In genomic region chr2:189157431-189157830, GRCh38 we compare ENCODE assay signal across 18 cellular contexts. TPM values are rescaled to one million over a fixed set of nuclear protein-coding genes. Genes with fewer than 3 reads are reported as not detected.
A peak's percentile ranks its signal among the peaks of the same experiment; 100 is the strongest.
DNase-seq lines count a peak whose midpoint lies in the region; ATAC-seq, FAIRE-seq and TF ChIP-seq lines count a peak whose summit lies in the region.
"Had no signal": no experiment of that assay in that cellular context is flagged by ENCODE, and none has a peak within 500 bp of the region (broad histone marks: within the 10 kb centered on the region; RNA-seq: fewer than 3 reads in every experiment).

No MANE protein-coding gene starts in this region.

- BruUV-seq in IMR-90 (replicated peaks; lab: Mats Ljungman, UMichigan): no TSS peak

- TF ChIP-seq EP300 in A549 (IDR thresholded peaks at IDR 0.05): no peak

- no peak overlapping the region for H2BK120ac ChIP-seq in IMR-90 (ENCODE audit: low read depth, low read length)

- no peak overlapping the region for H2AK5ac ChIP-seq in IMR-90 (ENCODE audit: low read depth, low read length)

- H3K4ac ChIP-seq in IMR-90 (ENCODE audit: low read depth, low read length): no peak overlapping the region

- H3K27ac ChIP-seq in A549: no peak overlapping the region
- H3K27ac ChIP-seq in IMR-90 (ENCODE audit: insufficient read depth, low read length): no peak overlapping the region
- H3K27ac ChIP-seq in osteoblast (ENCODE audit: low read depth, low read length): peak overlapping the region; percentile 26
- H3K27ac ChIP-seq: 22Rv1; BLaER1 treated with 17β-estradiol and CSF1 and Interleukin-3, amounts not matched to agents 10 nM and 100 nM; HL-60; SJSA1 had no signal

- H3K36me3 ChIP-seq in IMR-90 (ENCODE audit: control insufficient read depth, insufficient read depth, low read length) (peaks cover 6% of the 10 kb centered on the region), osteoblast (ENCODE audit: insufficient read depth, low read length) (peaks cover 5% of the 10 kb centered on the region)
- H3K36me3 ChIP-seq: BLaER1 treated with 17β-estradiol and CSF1 and Interleukin-3, amounts not matched to agents 10 nM and 100 nM had no signal

- no peak overlapping the region for H3K18ac ChIP-seq in IMR-90 (ENCODE audit: low read depth, low read length)

- DNase-seq in A549 (ENCODE audit: low read depth in 1 of 2, low spot score in 1 of 2): no peak
- DNase-seq in IMR-90: peak; percentile 37
- peak; percentile 22 for DNase-seq in astrocyte of the hippocampus (ENCODE audit: low read depth, low spot score)
- no peak for DNase-seq in osteoblast (ENCODE audit: insufficient read length, low spot score, missing footprints)
- no peak for DNase-seq in stimulated activated CD4-positive, alpha-beta T cell treated with anti-CD3 and anti-CD28 coated beads, Interleukin-4, amount 100 ng/mL, for 24 hours
- DNase-seq in activated naive CD8-positive, alpha-beta T cell treated with anti-CD3 and anti-CD28 coated beads, Interleukin-2, amount 50 U/mL, for 24 hours: no peak
- no peak for DNase-seq in NCI-H345 (lab: John Stamatoyannopoulos, UW)
- DNase-seq: H9, NCI-H1105 treated with DMSO at 0.1 percent for 48 hours, NCI-H1694 treated with DMSO at 0.1 percent for 48 hours, NCI-H774, PC-3 had no signal

- dilution Hi-C loops in IMR-90 (cut with HindIII; ENCODE audit: low sequenced_read_pairs, unreplicated experiment): no loop called here

- no peak for TF ChIP-seq RAD21 in A549 (conservative IDR thresholded peaks at IDR 0.05 in 1 of 2, IDR thresholded peaks at IDR 0.05 in 1 of 2)
- no peak for TF ChIP-seq RAD21 in IMR-90 (IDR thresholded peaks at IDR 0.05; ENCODE audit: low read length)

- no peak for FAIRE-seq in A549 (lab: Jason Lieb, UNC)
- FAIRE-seq: HTR-8/SVneo had no signal

- no peaks in the 10 kb centered on the region for H3K9me3 Mint-ChIP-seq in activated naive CD8-positive, alpha-beta T cell treated with anti-CD3 and anti-CD28 coated beads, Interleukin-2, amount 50 U/mL, for 24 hours
- H3K9me3 Mint-ChIP-seq: H9 had no signal

- H3K79me2 ChIP-seq in osteoblast (ENCODE audit: insufficient read depth, low read length): peaks cover 95% of the 10 kb centered on the region

- H3K36me3 Mint-ChIP-seq in activated naive CD8-positive, alpha-beta T cell treated with anti-CD3 and anti-CD28 coated beads, Interleukin-2, amount 50 U/mL, for 24 hours (ENCODE audit: low read depth): no peaks in the 10 kb centered on the region

- no peaks in the 10 kb centered on the region for H3K27me3 Mint-ChIP-seq in activated naive CD8-positive, alpha-beta T cell treated with anti-CD3 and anti-CD28 coated beads, Interleukin-2, amount 50 U/mL, for 24 hours

- no peak overlapping the region for H3K14ac ChIP-seq in IMR-90 (replicated peaks; ENCODE audit: low read depth, low read length)

- no peaks in the 10 kb centered on the region for H3K9me3 ChIP-seq in A549
- H3K9me3 ChIP-seq in IMR-90 (ENCODE audit: control insufficient read depth, insufficient read depth, low read length): no peaks in the 10 kb centered on the region
- H3K9me3 ChIP-seq in osteoblast (ENCODE audit: low read depth, low read length): no peaks in the 10 kb centered on the region
- H3K9me3 ChIP-seq: BLaER1 treated with 17β-estradiol and CSF1 and Interleukin-3, amounts not matched to agents 10 nM and 100 nM; SJSA1 had no signal

- ATAC-seq in A549: no peak
- ATAC-seq in IMR-90 (ENCODE audit: low read depth): peak; percentile 33
- no peak for ATAC-seq in HG02798 (IDR thresholded peaks at IDR 0.05; ENCODE audit: poor library complexity, unreplicated experiment)
- ATAC-seq in activated naive CD8-positive, alpha-beta T cell treated with anti-CD3 and anti-CD28 coated beads, Interleukin-2, amount 50 U/mL, for 24 hours: no peak

- H3K4me3 ChIP-seq in A549: no peak overlapping the region
- H3K4me3 ChIP-seq in IMR-90 (ENCODE audit: insufficient read depth, low read depth, low read length): no peak overlapping the region
- no peak overlapping the region for H3K4me3 ChIP-seq in osteoblast (ENCODE audit: insufficient read depth, low read length)
- H3K4me3 ChIP-seq: BLaER1 treated with 17β-estradiol and CSF1 and Interleukin-3, amounts not matched to agents 10 nM and 100 nM; SJSA1 had no signal

- no peak for TF ChIP-seq CTCF in A549 (IDR thresholded peaks at IDR 0.05)
- TF ChIP-seq CTCF in IMR-90 (conservative IDR thresholded peaks at IDR 0.05; ENCODE audit: low read depth, low read length): no peak
- no peak for TF ChIP-seq CTCF in osteoblast (IDR thresholded peaks at IDR 0.05; ENCODE audit: extremely low read depth, low read depth, low read length)

- intact Hi-C loops in IMR-90 (cut with micrococcal nuclease): no loop called here

- no peak overlapping the region for H3K23ac ChIP-seq in IMR-90 (ENCODE audit: low read depth, low read length)

- peaks cover 12% of the 10 kb centered on the region for H3K9me1 ChIP-seq in IMR-90 (ENCODE audit: insufficient read depth, low read length)

- TF ChIP-seq POLR2A in A549 (IDR thresholded peaks at IDR 0.05; ENCODE audit: low read length): no peak
- no peak for TF ChIP-seq POLR2A in IMR-90 (IDR thresholded peaks at IDR 0.05; ENCODE audit: low read depth, low read length)

- H3K27ac Mint-ChIP-seq in activated naive CD8-positive, alpha-beta T cell treated with anti-CD3 and anti-CD28 coated beads, Interleukin-2, amount 50 U/mL, for 24 hours: no peak overlapping the region
- H3K27ac Mint-ChIP-seq: H9 had no signal

- CTCF ChIA-PET in A549 (lab: Yijun Ruan, JAX) (no interaction called here), IMR-90 (lab: Yijun Ruan, JAX) (no interaction called here)

- no peak overlapping the region for H2AK9ac ChIP-seq in IMR-90 (replicated peaks; ENCODE audit: low read depth, low read length, poor library complexity)

- peaks cover 3 to 36% of the 10 kb centered on the region in 2 experiments; a peak in 2 of 4 replicates for H3K79me1 ChIP-seq in IMR-90 (ENCODE audit: low read depth in 1 of 2, low read length in 2 of 2)

- H4K8ac ChIP-seq in IMR-90 (ENCODE audit: low read depth in 2 of 2, low read length in 2 of 2): no peak overlapping the region

- H2AFZ ChIP-seq in IMR-90 (replicated peaks; ENCODE audit: low read length, poor library complexity) (no peak overlapping the region), osteoblast (ENCODE audit: low read length) (no peak overlapping the region)

- in situ Hi-C loops in IMR-90 (cut with MboI; ENCODE audit: low sequenced_read_pairs): no loop called here

- no peak overlapping the region for H3K4me3 Mint-ChIP-seq in activated naive CD8-positive, alpha-beta T cell treated with anti-CD3 and anti-CD28 coated beads, Interleukin-2, amount 50 U/mL, for 24 hours
- H3K4me3 Mint-ChIP-seq: H9 had no signal

- H3K56ac ChIP-seq in IMR-90 (ENCODE audit: extremely low read depth, insufficient read depth, low read length): no peak overlapping the region

- no peak overlapping the region for H4K91ac ChIP-seq in IMR-90 (ENCODE audit: insufficient read depth, low read depth, low read length)

- H3K4me1 Mint-ChIP-seq in activated naive CD8-positive, alpha-beta T cell treated with anti-CD3 and anti-CD28 coated beads, Interleukin-2, amount 50 U/mL, for 24 hours: no peaks in the 10 kb centered on the region

- H3K9ac ChIP-seq in IMR-90 (ENCODE audit: low read depth, low read length): no peak overlapping the region
- H3K9ac ChIP-seq: BLaER1 treated with 17β-estradiol and CSF1 and Interleukin-3, amounts not matched to agents 10 nM and 100 nM had no signal

- POLR2A ChIA-PET in A549 (lab: Yijun Ruan, JAX): no interaction called here
- POLR2A ChIA-PET in IMR-90 (lab: Charles Lee; ENCODE audit: unreplicated experiment): no interaction called here

- no peak overlapping the region for H4K5ac ChIP-seq in IMR-90 (ENCODE audit: low read depth, low read length)

- H3K27me3 ChIP-seq in IMR-90 (ENCODE audit: control insufficient read depth, insufficient read depth, low read length) (no peaks in the 10 kb centered on the region), osteoblast (ENCODE audit: insufficient read depth, low read length) (no peaks in the 10 kb centered on the region)
- H3K27me3 ChIP-seq: BLaER1 treated with 17β-estradiol and CSF1 and Interleukin-3, amounts not matched to agents 10 nM and 100 nM; SJSA1 had no signal

- no peak overlapping the region for H2BK15ac ChIP-seq in IMR-90 (ENCODE audit: low read depth, low read length)

- peaks cover 45% of the 10 kb centered on the region; the same call in 1 of the 2 replicates for H4K20me1 ChIP-seq in IMR-90 (ENCODE audit: insufficient read depth, low read length)
- H4K20me1 ChIP-seq in osteoblast (ENCODE audit: insufficient read depth, low read length): peaks cover 36% of the 10 kb centered on the region
- H4K20me1 ChIP-seq: BLaER1 treated with 17β-estradiol and CSF1 and Interleukin-3, amounts not matched to agents 10 nM and 100 nM had no signal

- H2BK20ac ChIP-seq in IMR-90 (ENCODE audit: low read depth, low read length): no peak overlapping the region

- H2BK5ac ChIP-seq in IMR-90 (ENCODE audit: low read depth, low read length, poor library complexity, severe bottlenecking): no peak overlapping the region

- peak overlapping the region; percentile 39 for H3K4me2 ChIP-seq in A549
- H3K4me2 ChIP-seq in IMR-90 (ENCODE audit: low read depth, low read length): no peak overlapping the region
- H3K4me2 ChIP-seq in osteoblast (ENCODE audit: insufficient read depth, low read length): no peak overlapping the region
- H3K4me2 ChIP-seq: BLaER1 treated with 17β-estradiol and CSF1 and Interleukin-3, amounts not matched to agents 10 nM and 100 nM had no signal

- peaks cover 64% of the 10 kb centered on the region for H3K4me1 ChIP-seq in A549
- peaks cover 11% of the 10 kb centered on the region for H3K4me1 ChIP-seq in IMR-90 (ENCODE audit: control insufficient read depth, insufficient read depth, low read length)
- peaks cover 39% of the 10 kb centered on the region for H3K4me1 ChIP-seq in osteoblast (ENCODE audit: insufficient read depth, low read length)
- H3K4me1 ChIP-seq: BLaER1 treated with 17β-estradiol and CSF1 and Interleukin-3, amounts not matched to agents 10 nM and 100 nM had no signal

TF ChIP-seq in IMR-90, 13 proteins besides CTCF, POLR2A, EP300 and RAD21 (continues in another document):
- no peak for TF ChIP-seq SMC3 (IDR thresholded peaks at IDR 0.05; ENCODE audit: low read depth, low read length)
- no peak for TF ChIP-seq MAFK (IDR thresholded peaks at IDR 0.05; ENCODE audit: low read depth, low read length)
- TF ChIP-seq MAZ (IDR thresholded peaks at IDR 0.05; ENCODE audit: borderline replicate concordance, low read depth, low read length): no peak

RNA-seq across cellular contexts. Expression of gene COL5A2, which starts 22.1 kb away (rescaled TPM):
- polyA plus RNA-seq in A549 (2011; rRNA removed) (215 and 244 TPM in 2 replicates), A549 (2017; fragmentation: RNase III; extraction: RNeasy Plus Mini Kit Qiagen cat#74134 plus additional on column Dnase treatment) (114 to 156 TPM (median 152 TPM) in 3 replicates), IMR-90 (2012; rRNA removed) (155 and 181 TPM in 2 replicates)
- 66.7 and 70.8 TPM in 2 replicates for polyA plus RNA-seq in A549 (2012; cell fraction: cytosol; rRNA removed)
- 138 and 156 TPM in 2 replicates for polyA plus RNA-seq in A549 (2012; cell fraction: nucleus; rRNA removed)
- 199 and 285 TPM in 2 replicates for polyA minus RNA-seq in A549 (2011; rRNA and poly(A)+ RNA removed)
- total RNA-seq in IMR-90 (2012; rRNA removed) (235 and 257 TPM in 2 replicates), osteoblast (632 and 879 TPM in 2 replicates)
- polyA plus RNA-seq in IMR-90 (2012; cell fraction: cytosol; rRNA removed): 85.6 and 111 TPM in 2 replicates
- polyA plus RNA-seq in IMR-90 (2012; cell fraction: nucleus; rRNA removed; ENCODE audit: low replicate concordance): 121 and 233 TPM in 2 replicates

Comparison
In these comparisons a context has a peak if more than half of its experiments do, and no peak if none do; other contexts are left out.
1. DNase-seq: peak in IMR-90 (single experiment) and astrocyte of the hippocampus (single experiment); none in A549 (0 of 2), osteoblast (single experiment), stimulated activated CD4-positive, alpha-beta T cell treated with anti-CD3 and anti-CD28 coated beads, Interleukin-4, amount 100 ng/mL, for 24 hours (single experiment), activated naive CD8-positive, alpha-beta T cell treated with anti-CD3 and anti-CD28 coated beads, Interleukin-2, amount 50 U/mL, for 24 hours (single experiment) and NCI-H345 (single experiment).